ENCODE assay signal across 8 cellular contexts in the genomic region with DNA sequence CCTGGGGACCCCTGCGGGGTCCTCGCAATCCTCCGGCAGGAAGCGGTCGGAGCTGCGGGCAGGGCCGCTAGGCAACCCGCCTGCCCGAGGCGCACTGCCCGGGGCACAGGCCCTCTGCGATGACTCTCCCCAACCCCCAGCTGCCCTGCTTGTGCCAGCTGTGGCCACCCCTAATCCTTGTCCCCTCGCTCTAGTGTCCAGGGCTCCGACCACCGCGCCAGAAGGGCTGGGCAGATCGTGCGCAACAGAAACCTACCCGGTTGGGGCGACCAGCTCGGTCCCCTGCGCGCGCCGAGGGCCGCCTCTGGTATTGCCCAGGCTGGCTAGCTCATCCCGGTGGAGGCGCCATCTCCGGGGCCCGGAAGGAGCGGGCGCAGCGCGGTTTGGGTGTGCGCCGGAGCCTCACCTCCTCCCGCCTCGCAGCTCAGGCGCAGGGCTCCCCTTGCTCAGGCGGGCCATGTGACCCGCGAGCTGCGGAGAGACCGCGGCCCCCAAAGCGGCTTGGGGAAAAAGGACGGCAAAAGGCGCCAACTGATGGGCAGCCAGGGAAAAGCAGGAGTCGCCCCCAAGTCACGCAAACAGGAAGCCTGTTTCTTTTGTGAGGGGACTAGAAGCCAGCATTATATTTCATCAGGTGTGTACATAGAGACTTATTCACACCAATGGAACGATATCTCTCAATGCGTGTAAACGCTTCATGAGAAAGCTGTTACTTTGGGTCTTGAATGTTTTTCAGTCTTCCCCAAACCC. TPM values are rescaled to one million over a fixed set of nuclear protein-coding genes. Genes with fewer than 3 reads are reported as not detected.
DNase-seq lines count a peak whose midpoint lies in the region; ATAC-seq, FAIRE-seq and TF ChIP-seq lines count a peak whose summit lies in the region.

No MANE protein-coding gene starts in this region.

- peak in 1 of 2 donors; percentile 30 for TF ChIP-seq POLR2A in vagina (IDR thresholded peaks at IDR 0.05)

- no peaks in the 10 kb centered on the region for H3K36me3 ChIP-seq in WERI-Rb-1
- no peaks in the 10 kb centered on the region for H3K36me3 ChIP-seq in muscle layer of colon (ENCODE audit: insufficient read depth, low read length)
- H3K36me3 ChIP-seq in vagina, result no peaks in the 10 kb centered on the region

- no peaks in the 10 kb centered on the region for H3K9me3 ChIP-seq in WERI-Rb-1 (ENCODE audit: severe bottlenecking)
- H3K9me3 ChIP-seq in muscle layer of colon (ENCODE audit: low read length), result no peaks in the 10 kb centered on the region
- H3K9me3 ChIP-seq in vagina, result no peaks in the 10 kb centered on the region

- DNase-seq in D721Med (ENCODE audit: insufficient read length, low spot score) (peak; percentile 28), MV-4-11 (lab: John Stamatoyannopoulos, UW) (peak; percentile 35), WERI-Rb-1 (peak; percentile 67), fibroblast of pulmonary artery (ENCODE audit: low read depth) (peak; percentile 29), vagina (ENCODE audit: extremely low spot score in 2 of 2) (no peak)

- H3K4me1 ChIP-seq in muscle layer of colon (ENCODE audit: insufficient read depth, low read length), result peaks cover 8% of the 10 kb centered on the region
- H3K4me1 ChIP-seq in vagina, result peaks cover 37% of the 10 kb centered on the region

- no peak for ATAC-seq in HG02623 (IDR thresholded peaks at IDR 0.05; ENCODE audit: unreplicated experiment)
- no peak for ATAC-seq in HG02840 (IDR thresholded peaks at IDR 0.05; ENCODE audit: low FRiP score, unreplicated experiment)

- intact Hi-C loops in vagina (cut with DNase I), result no loop called here

- TF ChIP-seq CTCF in D721Med (IDR thresholded peaks at IDR 0.05; ENCODE audit: insufficient read depth, missing control alignments) (peak; percentile 38), WERI-Rb-1 (IDR thresholded peaks at IDR 0.05; ENCODE audit: low read depth, low read length) (peak; percentile 25; the same call in 1 of the 2 replicates), fibroblast of pulmonary artery (IDR thresholded peaks at IDR 0.05; ENCODE audit: low read length, missing control alignments) (no peak), vagina (IDR thresholded peaks at IDR 0.05) (no peak)

- H3K27me3 ChIP-seq in WERI-Rb-1 (ENCODE audit: insufficient read depth, low read depth, severe bottlenecking) (no peaks in the 10 kb centered on the region), muscle layer of colon (ENCODE audit: control insufficient read depth in 1 of 2, insufficient read depth in 2 of 2, low read length in 2 of 2) (no peaks in the 10 kb centered on the region), vagina (no peaks in the 10 kb centered on the region)

- H3K4me3 ChIP-seq in WERI-Rb-1 (ENCODE audit: low read depth, low read length), result peak overlapping the region; percentile 44
- H3K4me3 ChIP-seq in fibroblast of pulmonary artery (replicated peaks; ENCODE audit: low read depth, low read length), result peak overlapping the region; percentile 53
- peak overlapping the region; percentile 74 to 75 for H3K4me3 ChIP-seq in muscle layer of colon (ENCODE audit: low read depth in 1 of 2, low read length in 2 of 2)
- H3K4me3 ChIP-seq in vagina, result peak overlapping the region; percentile 65 to 85

- peak overlapping the region; percentile 63 for H3K27ac ChIP-seq in WERI-Rb-1
- peak overlapping the region; percentile 69 for H3K27ac ChIP-seq in muscle layer of colon (ENCODE audit: low read depth, low read length)
- H3K27ac ChIP-seq in vagina, result peak overlapping the region; percentile 90

- H3K9ac ChIP-seq in muscle layer of colon (ENCODE audit: low read length), result peak overlapping the region; percentile 52

- FAIRE-seq in D721Med (lab: Jason Lieb, UNC), result no peak

RNA-seq across cellular contexts. Expression of gene RNF20, which starts 46.8 kb away (rescaled TPM):
- 22.3 TPM for total RNA-seq in vagina

RNA-seq across cellular contexts. Expression of gene ALDOB, which starts 51.3 kb away (rescaled TPM):
- not detected for total RNA-seq in vagina

Comparison
In these comparisons a context has a peak if more than half of its experiments do, and no peak if none do; other contexts are left out.
1. DNase-seq: peak in D721Med (single experiment), MV-4-11 (single experiment), WERI-Rb-1 (single experiment) and fibroblast of pulmonary artery (single experiment); none in vagina (0 of 2).
2. CTCF ChIP-seq: peak in D721Med (single experiment) and WERI-Rb-1 (single experiment); none in fibroblast of pulmonary artery (single experiment) and vagina (0 of 3).
3. Peak in every context shown above with its lines, with median percentiles within 50 percentile points of each other: H3K27ac ChIP-seq and H3K4me3 ChIP-seq.